In the genomic region with DNA sequence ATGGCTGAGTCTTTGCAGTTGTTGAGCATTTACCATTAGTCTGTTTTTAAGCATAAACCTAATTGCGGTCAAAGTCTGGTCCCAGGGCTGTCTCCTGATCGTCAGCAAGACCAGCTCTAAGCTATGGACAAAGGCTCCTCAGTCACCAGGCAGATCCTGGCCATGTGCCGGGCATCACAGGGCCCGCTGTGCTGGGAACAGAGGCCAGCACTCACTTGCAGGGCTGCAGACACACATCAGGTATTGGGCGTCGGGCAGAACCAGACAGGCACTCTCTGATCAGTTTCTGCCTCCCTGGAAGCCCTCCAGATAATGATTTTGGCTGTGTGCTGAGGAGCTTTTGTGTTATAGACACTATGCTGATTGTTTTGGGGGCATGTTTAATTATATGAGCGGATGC, we compare ENCODE assay signal across 13 cellular contexts. TPM values are rescaled to one million over a fixed set of nuclear protein-coding genes. Genes with fewer than 3 reads are reported as not detected.
DNase-seq lines count a peak whose midpoint lies in the region; ATAC-seq and TF ChIP-seq lines count a peak whose summit lies in the region.
"Had no signal": no experiment of that assay in that cellular context is flagged by ENCODE, and none has a peak within 500 bp of the region (broad histone marks: within the 10 kb centered on the region; RNA-seq: fewer than 3 reads in every experiment).

No MANE protein-coding gene starts in this region.

- TF ChIP-seq CTCF in upper lobe of right lung (IDR thresholded peaks at IDR 0.05) = no peak

- no peak overlapping the region for H3K4me3 ChIP-seq in upper lobe of right lung
- H3K4me3 ChIP-seq: gastrocnemius medialis had no signal

- ATAC-seq in upper lobe of right lung (no peak), GM18498 (IDR thresholded peaks at IDR 0.05; ENCODE audit: unreplicated experiment) (no peak)
- ATAC-seq: gastrocnemius medialis had no signal

- H3K36me3 ChIP-seq in upper lobe of right lung = no peaks in the 10 kb centered on the region
- H3K36me3 ChIP-seq: gastrocnemius medialis had no signal

- intact Hi-C loops in upper lobe of right lung (cut with DNase I) = no loop called here

- H3K27ac ChIP-seq in upper lobe of right lung = peak overlapping the region; percentile 65
- H3K27ac ChIP-seq: gastrocnemius medialis had no signal

- H3K27me3 ChIP-seq in upper lobe of right lung = no peaks in the 10 kb centered on the region
- H3K27me3 ChIP-seq: gastrocnemius medialis had no signal

- DNase-seq in NCI-H2171 treated with DMSO at 0.1 percent for 48 hours (lab: John Stamatoyannopoulos, UW) = peak; percentile 19
- DNase-seq in NCI-H2171 (lab: John Stamatoyannopoulos, UW) = no peak
- DNase-seq in cerebellum (ENCODE audit: low spot score) = peak; percentile 69
- DNase-seq in medulla oblongata (ENCODE audit: extremely low spot score) = peak; percentile 89
- DNase-seq in upper lobe of right lung = no peak
- DNase-seq in SW480 (ENCODE audit: low spot score) = no peak
- DNase-seq in HuH-7.5 (ENCODE audit: low spot score) = no peak
- DNase-seq: activated CD8-positive, alpha-beta memory T cell treated with anti-CD3 and anti-CD28 coated beads, Interleukin-2, amount 50 U/mL, for 4 hours; activated naive CD8-positive, alpha-beta T cell treated with anti-CD3 and anti-CD28 coated beads, Interleukin-2, amount 10 ng/mL, durations not matched to agents 7 days and 5 days; gastrocnemius medialis; NCI-H446 treated with DMSO at 0.1 percent for 48 hours; Right ventricle myocardium superior had no signal

- H3K4me1 ChIP-seq in upper lobe of right lung = peaks cover 18% of the 10 kb centered on the region

- no peaks in the 10 kb centered on the region for H3K9me3 ChIP-seq in upper lobe of right lung
- H3K9me3 ChIP-seq: gastrocnemius medialis had no signal

RNA-seq across cellular contexts. Expression of gene TMEM51, which starts 26.6 kb away (rescaled TPM):
- total RNA-seq in cerebellum (4.7 TPM), upper lobe of right lung (14.7 TPM)

Comparison
In these comparisons a context has a peak if more than half of its experiments do, and no peak if none do; other contexts are left out.
1. DNase-seq: peak in NCI-H2171 treated with DMSO at 0.1 percent for 48 hours (single experiment), cerebellum (single experiment) and medulla oblongata (single experiment); none in NCI-H2171 (single experiment), upper lobe of right lung (single experiment), SW480 (single experiment) and HuH-7.5 (single experiment).